In the genomic region with DNA sequence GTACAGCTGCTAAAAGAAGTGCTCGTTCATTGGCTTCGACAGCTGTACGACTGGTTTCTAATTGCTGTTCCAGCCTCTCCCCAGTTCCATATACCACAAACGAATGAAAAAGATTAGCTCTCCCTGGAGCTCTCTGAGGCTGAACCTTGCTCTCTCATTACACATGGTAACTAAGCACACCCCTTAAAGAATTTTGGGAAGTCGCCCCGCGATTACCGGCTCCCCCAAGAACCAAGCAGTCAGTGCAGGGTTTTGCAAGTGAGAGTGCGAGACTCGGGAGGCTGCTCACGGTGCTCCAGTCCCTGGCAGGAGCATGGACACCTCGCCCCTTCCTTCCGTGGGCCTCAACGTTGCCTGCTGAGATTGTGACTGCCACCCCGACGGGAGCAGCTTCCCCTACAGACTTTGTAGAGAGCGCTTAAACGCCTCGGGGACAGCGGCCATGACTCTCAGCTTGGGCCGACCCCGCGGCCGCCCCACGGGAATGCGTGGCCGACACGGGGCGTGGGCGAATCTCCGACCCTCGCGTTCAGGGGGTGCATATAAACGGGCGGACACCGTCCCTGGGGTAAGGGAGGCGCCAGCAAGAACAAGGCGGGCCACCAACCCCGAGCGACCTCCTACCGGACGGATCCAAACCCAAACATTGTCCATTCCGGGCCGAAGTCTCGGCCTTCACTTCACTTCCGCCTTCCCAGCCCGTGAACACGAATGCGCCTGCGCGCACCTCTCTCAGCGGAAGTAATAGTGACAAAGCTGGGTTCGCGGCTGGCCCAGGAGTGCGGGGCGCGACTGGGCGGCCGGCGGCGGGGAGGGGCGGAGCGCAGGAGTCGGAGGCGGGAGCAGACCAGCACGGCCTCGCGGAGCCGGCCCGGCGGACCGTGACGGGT, we compare ENCODE assay signal across 8 cellular contexts. TPM values are rescaled to one million over a fixed set of nuclear protein-coding genes. Genes with fewer than 3 reads are reported as not detected.
DNase-seq lines count a peak whose midpoint lies in the region; ATAC-seq and TF ChIP-seq lines count a peak whose summit lies in the region.

A gene with protein sequence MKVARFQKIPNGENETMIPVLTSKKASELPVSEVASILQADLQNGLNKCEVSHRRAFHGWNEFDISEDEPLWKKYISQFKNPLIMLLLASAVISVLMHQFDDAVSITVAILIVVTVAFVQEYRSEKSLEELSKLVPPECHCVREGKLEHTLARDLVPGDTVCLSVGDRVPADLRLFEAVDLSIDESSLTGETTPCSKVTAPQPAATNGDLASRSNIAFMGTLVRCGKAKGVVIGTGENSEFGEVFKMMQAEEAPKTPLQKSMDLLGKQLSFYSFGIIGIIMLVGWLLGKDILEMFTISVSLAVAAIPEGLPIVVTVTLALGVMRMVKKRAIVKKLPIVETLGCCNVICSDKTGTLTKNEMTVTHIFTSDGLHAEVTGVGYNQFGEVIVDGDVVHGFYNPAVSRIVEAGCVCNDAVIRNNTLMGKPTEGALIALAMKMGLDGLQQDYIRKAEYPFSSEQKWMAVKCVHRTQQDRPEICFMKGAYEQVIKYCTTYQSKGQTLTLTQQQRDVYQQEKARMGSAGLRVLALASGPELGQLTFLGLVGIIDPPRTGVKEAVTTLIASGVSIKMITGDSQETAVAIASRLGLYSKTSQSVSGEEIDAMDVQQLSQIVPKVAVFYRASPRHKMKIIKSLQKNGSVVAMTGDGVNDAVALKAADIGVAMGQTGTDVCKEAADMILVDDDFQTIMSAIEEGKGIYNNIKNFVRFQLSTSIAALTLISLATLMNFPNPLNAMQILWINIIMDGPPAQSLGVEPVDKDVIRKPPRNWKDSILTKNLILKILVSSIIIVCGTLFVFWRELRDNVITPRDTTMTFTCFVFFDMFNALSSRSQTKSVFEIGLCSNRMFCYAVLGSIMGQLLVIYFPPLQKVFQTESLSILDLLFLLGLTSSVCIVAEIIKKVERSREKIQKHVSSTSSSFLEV (plus strand): TSS at position 845 of the 890 bp plus-strand sequence. CDS start 686 bp downstream, outside the sequence.

- H3K36me3 Mint-ChIP-seq in activated naive CD8-positive, alpha-beta T cell, result peaks cover 3% of the 10 kb centered on the region
- H3K36me3 Mint-ChIP-seq in glutamatergic neuron (ENCODE audit: unreplicated experiment), result no peaks in the 10 kb centered on the region

- peak; percentile 93 for DNase-seq in GM10266 (ENCODE audit: extremely low spot score)
- DNase-seq in NCI-H1092 treated with DMSO at 0.1 percent for 48 hours (lab: John Stamatoyannopoulos, UW), result peak; percentile 97
- DNase-seq in SKM-1 (lab: John Stamatoyannopoulos, UW; ENCODE audit: unreplicated experiment), result peak; percentile 88
- peak; percentile 98 for DNase-seq in glutamatergic neuron
- DNase-seq in osteoblast (ENCODE audit: insufficient read length, low spot score, missing footprints), result peak; percentile 98
- DNase-seq in thoracic aorta (ENCODE audit: low spot score), result peak; percentile 89

- H3K4me1 ChIP-seq in osteoblast (ENCODE audit: insufficient read depth, low read length) (peaks cover 26% of the 10 kb centered on the region), thoracic aorta (ENCODE audit: control insufficient read depth in 1 of 2, low read depth in 2 of 2) (peaks cover 9 to 30% of the 10 kb centered on the region in 2 donors)

- H3K4me2 ChIP-seq in osteoblast (ENCODE audit: insufficient read depth, low read length), result peak within 1 kb of the TSS; percentile 99

- TF ChIP-seq CTCF in GM10266 (IDR thresholded peaks at IDR 0.05; ENCODE audit: control insufficient read depth, insufficient read depth, low read depth, missing control alignments) (peak; percentile 1), glutamatergic neuron (IDR thresholded peaks at IDR 0.05; ENCODE audit: partially characterized antibody, unreplicated experiment) (peak; percentile 55), osteoblast (IDR thresholded peaks at IDR 0.05; ENCODE audit: extremely low read depth, low read depth, low read length) (no peak), thoracic aorta (IDR thresholded peaks at IDR 0.05) (no peak)

- H3K27me3 ChIP-seq in osteoblast (ENCODE audit: insufficient read depth, low read length), result no peaks in the 10 kb centered on the region
- H3K27me3 ChIP-seq in thoracic aorta (replicated peaks; ENCODE audit: insufficient read depth), result no peaks in the 10 kb centered on the region

- peak within 1 kb of the TSS; percentile 99 for H3K27ac Mint-ChIP-seq in activated naive CD8-positive, alpha-beta T cell
- H3K27ac Mint-ChIP-seq in glutamatergic neuron (ENCODE audit: unreplicated experiment), result peak within 1 kb of the TSS; percentile 97

- no peaks in the 10 kb centered on the region for H3K9me3 Mint-ChIP-seq in activated naive CD8-positive, alpha-beta T cell (ENCODE audit: low read depth)
- H3K9me3 Mint-ChIP-seq in glutamatergic neuron (ENCODE audit: unreplicated experiment), result peaks cover 14% of the 10 kb centered on the region

- H3K36me3 ChIP-seq in osteoblast (ENCODE audit: insufficient read depth, low read length) (no peaks in the 10 kb centered on the region), thoracic aorta (no peaks in the 10 kb centered on the region)

- ATAC-seq in HG02623 (IDR thresholded peaks at IDR 0.05; ENCODE audit: unreplicated experiment) (peak; percentile 85), thoracic aorta (ENCODE audit: insufficient number of reproducible peaks, low FRiP score, low read depth) (peak; percentile 81)

- peaks cover 45% of the 10 kb centered on the region for H3K79me2 ChIP-seq in osteoblast (ENCODE audit: insufficient read depth, low read length)

- H3K4me3 Mint-ChIP-seq in activated naive CD8-positive, alpha-beta T cell, result peak within 1 kb of the TSS; percentile 91
- peak within 1 kb of the TSS; percentile 96 for H3K4me3 Mint-ChIP-seq in glutamatergic neuron (ENCODE audit: unreplicated experiment)

- H3K9me3 ChIP-seq in osteoblast (ENCODE audit: low read depth, low read length) (no peaks in the 10 kb centered on the region), thoracic aorta (no peaks in the 10 kb centered on the region)

- H3K27ac ChIP-seq in osteoblast (ENCODE audit: low read depth, low read length), result peak within 1 kb of the TSS; percentile 88
- peak within 1 kb of the TSS; percentile 98 to 99 for H3K27ac ChIP-seq in thoracic aorta

- no peaks in the 10 kb centered on the region for H3K27me3 Mint-ChIP-seq in activated naive CD8-positive, alpha-beta T cell
- H3K27me3 Mint-ChIP-seq in glutamatergic neuron (ENCODE audit: unreplicated experiment), result peaks cover 7% of the 10 kb centered on the region

- H3K4me1 Mint-ChIP-seq in activated naive CD8-positive, alpha-beta T cell (ENCODE audit: low read depth), result peaks cover 44% of the 10 kb centered on the region
- H3K4me1 Mint-ChIP-seq in glutamatergic neuron (ENCODE audit: low read depth, unreplicated experiment), result peaks cover 16% of the 10 kb centered on the region

- H2AFZ ChIP-seq in osteoblast (ENCODE audit: low read length), result peak within 1 kb of the TSS; percentile 99

- peaks cover 23% of the 10 kb centered on the region for H4K20me1 ChIP-seq in osteoblast (ENCODE audit: insufficient read depth, low read length)

- H3K4me3 ChIP-seq in osteoblast (ENCODE audit: insufficient read depth, low read length) (peak within 1 kb of the TSS; percentile 96), thoracic aorta (peak within 1 kb of the TSS; percentile 99)

RNA-seq across cellular contexts. Expression of the gene that starts here (rescaled TPM):
- total RNA-seq in glutamatergic neuron (ENCODE audit: unreplicated experiment) (130 TPM), osteoblast (97.5 and 99.5 TPM in 2 replicates), thoracic aorta (10 to 100 TPM; 51.1 to 53.1 TPM)

Comparison
In these comparisons a context has a peak if more than half of its experiments do, and no peak if none do; other contexts are left out.
1. Peak in every context shown above with its lines: DNase-seq, ATAC-seq, H3K4me3 ChIP-seq and H3K27ac ChIP-seq.
2. CTCF ChIP-seq: peak in GM10266 (single experiment) and glutamatergic neuron (single experiment); none in osteoblast (single experiment) and thoracic aorta (single experiment).